Comparison of ENCODE assay signal across 9 cellular contexts in the genomic region with DNA sequence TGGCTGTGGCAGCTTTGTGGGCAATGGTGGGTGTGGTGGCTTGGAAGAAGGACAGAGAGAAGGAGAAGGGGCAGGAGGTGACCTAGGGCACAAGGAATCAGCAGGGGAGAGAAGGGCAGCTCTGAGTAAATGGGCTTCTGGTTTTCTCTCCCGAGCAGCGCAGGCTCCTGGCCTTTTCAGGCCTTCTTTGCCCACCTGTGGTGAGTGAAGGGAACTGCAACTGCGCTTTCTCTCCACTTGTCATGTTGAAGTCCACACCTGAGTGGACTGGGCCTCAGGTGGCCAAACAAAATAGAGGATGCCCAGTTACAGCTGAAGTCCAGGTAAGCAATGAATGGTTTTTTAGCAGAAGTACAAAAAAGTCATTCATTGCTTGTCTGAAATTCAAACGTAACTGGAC. TPM values are rescaled to one million over a fixed set of nuclear protein-coding genes. Genes with fewer than 3 reads are reported as not detected.
DNase-seq lines count a peak whose midpoint lies in the region; ATAC-seq, FAIRE-seq and TF ChIP-seq lines count a peak whose summit lies in the region.
"Had no signal": no experiment of that assay in that cellular context is flagged by ENCODE, and none has a peak within 500 bp of the region (broad histone marks: within the 10 kb centered on the region; RNA-seq: fewer than 3 reads in every experiment).

No MANE protein-coding gene starts in this region.

- no peak overlapping the region for H3K27ac Mint-ChIP-seq in CD8-positive, alpha-beta memory T cell

- POLR2A ChIA-PET in GM10248 (lab: Yijun Ruan, JAX), result no interaction called here
- POLR2A ChIA-PET in CD8-positive, alpha-beta memory T cell (lab: Charles Lee), result no interaction called here

- in situ Hi-C loops in brain microvascular endothelial cell (cut with HindIII; ENCODE audit: low pct_ligation_motif_present, low sequenced_read_pairs), result no loop called here

- peaks cover 23 to 56% of the 10 kb centered on the region in 2 donors for H3K27me3 Mint-ChIP-seq in CD8-positive, alpha-beta memory T cell

- H3K36me3 Mint-ChIP-seq in CD8-positive, alpha-beta memory T cell, result no peaks in the 10 kb centered on the region

- H3K36me3 ChIP-seq in brain microvascular endothelial cell (replicated peaks) (no peaks in the 10 kb centered on the region), pancreas (no peaks in the 10 kb centered on the region)
- H3K36me3 ChIP-seq in CD8-positive, alpha-beta memory T cell (ENCODE audit: insufficient read depth, low read length), result no peaks in the 10 kb centered on the region

- no peaks in the 10 kb centered on the region for H3K9me3 ChIP-seq in pancreas
- H3K9me3 ChIP-seq in CD8-positive, alpha-beta memory T cell (ENCODE audit: low read length), result no peaks in the 10 kb centered on the region

- peaks cover 0 to 1% (median 0%) of the 10 kb centered on the region in 5 donors for H3K9me3 Mint-ChIP-seq in CD8-positive, alpha-beta memory T cell

- H3K4me3 ChIP-seq in NB4 (ENCODE audit: low read depth, low read length) (no peak overlapping the region), brain microvascular endothelial cell (ENCODE audit: low read depth, low read length) (no peak overlapping the region), pancreas (no peak overlapping the region)
- no peak overlapping the region for H3K4me3 ChIP-seq in CD8-positive, alpha-beta memory T cell (ENCODE audit: low read length)

- 52 to 61% methylated on average over 4 of the region's 4 CpGs for WGBS in pancreas, 2 donors

- H3K27me3 ChIP-seq in brain microvascular endothelial cell (replicated peaks) (no peaks in the 10 kb centered on the region), pancreas (no peaks in the 10 kb centered on the region)
- H3K27me3 ChIP-seq in CD8-positive, alpha-beta memory T cell (ENCODE audit: insufficient read depth, low read length, poor library complexity, severe bottlenecking), result peaks cover 3% of the 10 kb centered on the region

- intact Hi-C loops in pancreas (cut with DNase I), result no loop called here

- no peaks in the 10 kb centered on the region for H3K4me1 Mint-ChIP-seq in CD8-positive, alpha-beta memory T cell

- TF ChIP-seq POLR2A in NB4 (IDR thresholded peaks at IDR 0.05; ENCODE audit: extremely low read depth, insufficient read length), result no peak

- TF ChIP-seq CTCF in GM10248 (IDR thresholded peaks at IDR 0.05; ENCODE audit: control extremely low read depth, extremely low read depth, low read depth, missing control alignments) (peak; percentile 23), NB4 (IDR thresholded peaks at IDR 0.05; ENCODE audit: low read depth, low read length) (peak; percentile 38), brain microvascular endothelial cell (IDR thresholded peaks at IDR 0.05; ENCODE audit: low read depth, low read length, missing control alignments) (peak; percentile 62), pancreas (IDR thresholded peaks at IDR 0.05) (peak; percentile 20 to 50 (median 40))

- H3K27ac ChIP-seq in brain microvascular endothelial cell (no peak overlapping the region), pancreas (no peak overlapping the region)
- H3K27ac ChIP-seq in CD8-positive, alpha-beta memory T cell (ENCODE audit: low read depth, low read length), result no peak overlapping the region

- no peak for FAIRE-seq in pancreas (lab: Jason Lieb, UNC)

- no peak overlapping the region for H3K4me3 Mint-ChIP-seq in CD8-positive, alpha-beta memory T cell

- H3K4me1 ChIP-seq in pancreas, result no peaks in the 10 kb centered on the region
- H3K4me1 ChIP-seq in CD8-positive, alpha-beta memory T cell (ENCODE audit: insufficient read depth, low read length), result no peaks in the 10 kb centered on the region

- peak in 3 of 4 donors; percentile 54 to 78 (median 78) for ATAC-seq in pancreas
- ATAC-seq in HG03342 (IDR thresholded peaks at IDR 0.05; ENCODE audit: unreplicated experiment), result no peak
- no peak for ATAC-seq in HG03095 (IDR thresholded peaks at IDR 0.05; ENCODE audit: unreplicated experiment)

- CTCF ChIA-PET in GM10248 (lab: Yijun Ruan, JAX), result interaction anchor here (0.8 to 1.3 kb wide), 2 partner anchors 11 to 13 kb away, joined by 3 read pairs; no protein-coding TSS in a partner anchor
- CTCF ChIA-PET in CD8-positive, alpha-beta memory T cell (lab: Charles Lee), result no interaction called here

- DNase-seq in GM10248 (ENCODE audit: extremely low spot score), result no peak
- peak; percentile 15 for DNase-seq in NB4 (ENCODE audit: low read depth)
- DNase-seq in brain microvascular endothelial cell, result no peak
- DNase-seq in pancreas, result peak in 1 of 6 donors; percentile 34
- no peak for DNase-seq in CD8-positive, alpha-beta memory T cell
- no peak for DNase-seq in effector CD4-positive, alpha-beta T cell

RNA-seq across cellular contexts. Expression of gene KCNA10, which starts 29.4 kb away (rescaled TPM):
- not detected for total RNA-seq in pancreas
- polyA plus RNA-seq in pancreas, result not detected
- not detected for total RNA-seq in CD8-positive, alpha-beta memory T cell
- not detected for polyA plus RNA-seq in CD8-positive, alpha-beta memory T cell
- total RNA-seq: HT1080 had no signal

RNA-seq across cellular contexts. Expression of gene KCNA2, which starts 57.8 kb away (rescaled TPM):
- total RNA-seq in pancreas, result 1 to 10 TPM in 2 of 6 donors, under 1 TPM in 4; 0.40 to 1.6 (median 0.81) TPM
- under 1 TPM; 0.21 to 0.23 TPM for polyA plus RNA-seq in pancreas
- under 1 TPM; 0.24 to 0.35 TPM for total RNA-seq in CD8-positive, alpha-beta memory T cell
- polyA plus RNA-seq in CD8-positive, alpha-beta memory T cell, result 0.16 TPM
- total RNA-seq: HT1080 had no signal

Comparison
In these comparisons a context has a peak if more than half of its experiments do, and no peak if none do; other contexts are left out.
1. ATAC-seq: peak in pancreas (3 of 4); none in HG03342 (single experiment) and HG03095 (single experiment).
2. Peak in every context shown above with its lines, with median percentiles within 50 percentile points of each other: CTCF ChIP-seq.